In genomic region chr12:120846721-120847120, GRCh38 we compare ENCODE assay signal across 18 cellular contexts. TPM values are rescaled to one million over a fixed set of nuclear protein-coding genes. Genes with fewer than 3 reads are reported as not detected.
DNase-seq lines count a peak whose midpoint lies in the region; ATAC-seq and TF ChIP-seq lines count a peak whose summit lies in the region.
"Had no signal": no experiment of that assay in that cellular context is flagged by ENCODE, and none has a peak within 500 bp of the region (broad histone marks: within the 10 kb centered on the region; RNA-seq: fewer than 3 reads in every experiment).

No MANE protein-coding gene starts in this region.

- H3K27me3 Mint-ChIP-seq in activated naive CD8-positive, alpha-beta T cell, result no peaks in the 10 kb centered on the region
- H3K27me3 Mint-ChIP-seq in activated naive CD8-positive, alpha-beta T cell treated with anti-CD3 and anti-CD28 coated beads for 36 hours, result no peaks in the 10 kb centered on the region
- H3K27me3 Mint-ChIP-seq: stimulated activated naive B cell treated with anti-CD40 and anti-IgM and Interleukin-4, amounts not matched to agents 10 μg/mL and 1 μg/mL and 100 μg/mL, for 72 hours; T-cell had no signal

- no peaks in the 10 kb centered on the region for H4K20me1 ChIP-seq in PC-3 (ENCODE audit: low read length)

- H3K36me3 ChIP-seq in PC-3 (ENCODE audit: low read depth, low read length) (no peaks in the 10 kb centered on the region), spleen (peaks cover 0 to 9% (median 0%) of the 10 kb centered on the region in 6 donors)
- H3K36me3 ChIP-seq: esophagus muscularis mucosa, upper lobe of right lung, WERI-Rb-1 had no signal

- H3K9me2 ChIP-seq in PC-3 (replicated peaks; ENCODE audit: low read length), result no peaks in the 10 kb centered on the region

- ATAC-seq in PC-3, result no peak
- ATAC-seq: CD8-positive, alpha-beta T cell; T-cell; upper lobe of right lung had no signal

- POLR2A ChIA-PET in PC-3 (lab: Charles Lee; ENCODE audit: unreplicated experiment), result no interaction called here

- no peaks in the 10 kb centered on the region for H3K9me3 Mint-ChIP-seq in activated naive CD8-positive, alpha-beta T cell (ENCODE audit: low read depth)
- H3K9me3 Mint-ChIP-seq in activated naive CD8-positive, alpha-beta T cell treated with anti-CD3 and anti-CD28 coated beads for 36 hours, result no peaks in the 10 kb centered on the region
- H3K9me3 Mint-ChIP-seq: activated T-helper 2 cell treated with anti-CD3 and anti-CD28 coated beads, Interferon-gamma antibody, Interleukin-2, Interleukin-4, amounts not matched to agents 10 μg/mL and 5 μg/mL and 100 μg/mL, durations not matched to agents 14 hours and 24 hours and 36 hours; CD8-positive, alpha-beta T cell; stimulated activated naive B cell treated with anti-CD40 and anti-IgM and Interleukin-4, amounts not matched to agents 10 μg/mL and 1 μg/mL and 100 μg/mL, for 72 hours; T-cell had no signal

- H3K9ac ChIP-seq in PC-3 (ENCODE audit: low read length), result no peak overlapping the region

- H3K27ac Mint-ChIP-seq in activated naive CD8-positive, alpha-beta T cell, result peak overlapping the region; percentile 30
- H3K27ac Mint-ChIP-seq in activated naive CD8-positive, alpha-beta T cell treated with anti-CD3 and anti-CD28 coated beads for 36 hours, result no peak overlapping the region
- H3K27ac Mint-ChIP-seq: activated T-helper 2 cell treated with anti-CD3 and anti-CD28 coated beads, Interferon-gamma antibody, Interleukin-2, Interleukin-4, amounts not matched to agents 10 μg/mL and 5 μg/mL and 100 μg/mL, durations not matched to agents 14 hours and 24 hours and 36 hours; CD8-positive, alpha-beta T cell; T-cell had no signal

- peaks cover 75% of the 10 kb centered on the region for H3K4me1 Mint-ChIP-seq in activated naive CD8-positive, alpha-beta T cell (ENCODE audit: low read depth)
- peaks cover 67% of the 10 kb centered on the region for H3K4me1 Mint-ChIP-seq in activated naive CD8-positive, alpha-beta T cell treated with anti-CD3 and anti-CD28 coated beads for 36 hours

- no peaks in the 10 kb centered on the region for H3F3A ChIP-seq in PC-3 (ENCODE audit: low read length, unreplicated experiment)

- no TSS peak for BruUV-seq in PC-3 (replicated peaks; lab: Mats Ljungman, UMichigan)

- H3K9me3 ChIP-seq in PC-3 (ENCODE audit: low read length) (no peaks in the 10 kb centered on the region), spleen (no peaks in the 10 kb centered on the region)
- H3K9me3 ChIP-seq: esophagus muscularis mucosa, upper lobe of right lung had no signal

- no peak overlapping the region for H3K27ac ChIP-seq in PC-3 (ENCODE audit: low read length)
- peak overlapping the region in 7 of 8 donors; percentile 54 to 80 (median 72) for H3K27ac ChIP-seq in spleen
- H3K27ac ChIP-seq: esophagus muscularis mucosa, upper lobe of right lung, WERI-Rb-1 had no signal

- H3K36me3 Mint-ChIP-seq in activated naive CD8-positive, alpha-beta T cell, result no peaks in the 10 kb centered on the region
- H3K36me3 Mint-ChIP-seq in activated naive CD8-positive, alpha-beta T cell treated with anti-CD3 and anti-CD28 coated beads for 36 hours, result peaks cover 9% of the 10 kb centered on the region
- H3K36me3 Mint-ChIP-seq: T-cell had no signal

- H3K4me1 ChIP-seq in PC-3 (ENCODE audit: insufficient read depth, low read length) (peaks cover 36% of the 10 kb centered on the region), spleen (peaks cover 46 to 100% (median 91%) of the 10 kb centered on the region in 6 donors)

- no peak overlapping the region for H3K4me3 Mint-ChIP-seq in activated naive CD8-positive, alpha-beta T cell
- no peak overlapping the region for H3K4me3 Mint-ChIP-seq in activated naive CD8-positive, alpha-beta T cell treated with anti-CD3 and anti-CD28 coated beads for 36 hours
- H3K4me3 Mint-ChIP-seq: CD8-positive, alpha-beta T cell; stimulated activated naive B cell treated with anti-CD40 and anti-IgM and Interleukin-4, amounts not matched to agents 10 μg/mL and 1 μg/mL and 100 μg/mL, for 72 hours; T-cell had no signal

- H3K27me3 ChIP-seq in PC-3 (ENCODE audit: low read length) (no peaks in the 10 kb centered on the region), spleen (replicated peaks in 1 of 7) (no peaks in the 10 kb centered on the region)
- H3K27me3 ChIP-seq: esophagus muscularis mucosa, upper lobe of right lung had no signal

- peaks cover 58% of the 10 kb centered on the region for H3K79me2 ChIP-seq in PC-3 (ENCODE audit: low read length)

- H3K4me3 ChIP-seq in PC-3 (ENCODE audit: low read length) (no peak overlapping the region), fibroblast of the aortic adventitia (ENCODE audit: low read depth, low read length) (no peak overlapping the region), spleen (no peak overlapping the region)
- H3K4me3 ChIP-seq: esophagus muscularis mucosa, upper lobe of right lung had no signal

- H2AFZ ChIP-seq in PC-3 (ENCODE audit: low read length), result no peak overlapping the region

- H3K4me2 ChIP-seq in PC-3 (ENCODE audit: low read length), result no peak overlapping the region

- TF ChIP-seq POLR2A in spleen (IDR thresholded peaks at IDR 0.05), result no peak

- CTCF ChIA-PET in PC-3 (lab: Charles Lee), result no interaction called here

- TF ChIP-seq CTCF in PC-3 (conservative IDR thresholded peaks at IDR 0.05; ENCODE audit: low read depth, low read length) (no peak), fibroblast of the aortic adventitia (IDR thresholded peaks at IDR 0.05; ENCODE audit: insufficient read depth, low read length) (no peak), spleen (IDR thresholded peaks at IDR 0.05 in 8 of 11, conservative IDR thresholded peaks at IDR 0.05 in 3 of 11) (no peak)

- intact Hi-C loops in PC-3 (cut with micrococcal nuclease), result loop anchor here (5.0 kb wide), 1 partner anchor 59 kb away; no protein-coding TSS in a partner anchor
- intact Hi-C loops in spleen (cut with DNase I; ENCODE audit: low total_unique reads), result no loop called here

- DNase-seq in activated naive CD8-positive, alpha-beta T cell treated with anti-CD3 and anti-CD28 coated beads for 36 hours, result no peak
- peak; percentile 19 for DNase-seq in PC-3
- DNase-seq in fibroblast of the aortic adventitia (ENCODE audit: low read depth), result peak; percentile 33
- DNase-seq in spleen, result no peak
- no peak for DNase-seq in cerebellar cortex (ENCODE audit: low spot score)
- DNase-seq in T-helper 2 cell, result no peak
- DNase-seq in SW 1271 (lab: John Stamatoyannopoulos, UW), result no peak
- DNase-seq: activated CD8-positive, alpha-beta memory T cell treated with anti-CD3 and anti-CD28 coated beads for 24 hours; CD8-positive, alpha-beta T cell; NCI-H2107; NCI-H82; stimulated activated naive B cell treated with anti-CD40 and anti-IgM and Interleukin-4, amounts not matched to agents 10 μg/mL and 1 μg/mL and 100 μg/mL, for 72 hours; T-cell; upper lobe of right lung; WERI-Rb-1 had no signal

RNA-seq across cellular contexts. Expression of gene SPPL3, which starts 57.4 kb away (rescaled TPM):
- total RNA-seq in activated naive CD8-positive, alpha-beta T cell treated with anti-CD3 and anti-CD28 coated beads for 36 hours, result 10 to 100 TPM; 24.7 to 27.6 TPM
- total RNA-seq in PC-3 (2014; rRNA removed) (18.8 and 20.3 TPM in 2 replicates), fibroblast of the aortic adventitia (ENCODE audit: low replicate concordance) (15.9 and 18.3 TPM in 2 replicates), spleen (10 to 100 TPM; 41.0 to 76.9 (median 47.6) TPM)
- polyA plus RNA-seq in spleen, result 10 to 100 TPM in 2 of 3 donors, 1 to 10 TPM in 1; 9.0 to 13.6 (median 10.7) TPM

Comparison
In these comparisons a context has a peak if more than half of its experiments do, and no peak if none do; other contexts are left out.
1. DNase-seq: peak in PC-3 (single experiment) and fibroblast of the aortic adventitia (single experiment); none in activated naive CD8-positive, alpha-beta T cell treated with anti-CD3 and anti-CD28 coated beads for 36 hours (single experiment), spleen (single experiment), cerebellar cortex (single experiment), T-helper 2 cell (0 of 5) and SW 1271 (0 of 2).